9 cellular contexts compared by ENCODE assay signal in genomic region chr12:6700646-6701051, GRCh38. TPM values are rescaled to one million over a fixed set of nuclear protein-coding genes. Genes with fewer than 3 reads are reported as not detected.
DNase-seq lines count a peak whose midpoint lies in the region; ATAC-seq and TF ChIP-seq lines count a peak whose summit lies in the region.
"Had no signal": no experiment of that assay in that cellular context is flagged by ENCODE, and none has a peak within 500 bp of the region (broad histone marks: within the 10 kb centered on the region; RNA-seq: fewer than 3 reads in every experiment).

A gene with protein sequence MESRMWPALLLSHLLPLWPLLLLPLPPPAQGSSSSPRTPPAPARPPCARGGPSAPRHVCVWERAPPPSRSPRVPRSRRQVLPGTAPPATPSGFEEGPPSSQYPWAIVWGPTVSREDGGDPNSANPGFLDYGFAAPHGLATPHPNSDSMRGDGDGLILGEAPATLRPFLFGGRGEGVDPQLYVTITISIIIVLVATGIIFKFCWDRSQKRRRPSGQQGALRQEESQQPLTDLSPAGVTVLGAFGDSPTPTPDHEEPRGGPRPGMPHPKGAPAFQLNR (minus strand): TSS chr12:6700815. CDS start chr12:6698061, 2,754 bp downstream.

- peak; percentile 34 for DNase-seq in NCI-H146 treated with DMSO at 0.1 percent for 48 hours (lab: John Stamatoyannopoulos, UW; ENCODE audit: unreplicated experiment)
- no peak for DNase-seq in fibroblast of mammary gland (ENCODE audit: low read depth)
- peak; percentile 47 for DNase-seq in occipital lobe (lab: John Stamatoyannopoulos, UW)
- no peak for DNase-seq in Kasumi-1 (lab: John Stamatoyannopoulos, UW)
- no peak for DNase-seq in COLO829 (ENCODE audit: low spot score)

- peak within 1 kb of the TSS; percentile 99 for H3K4me2 ChIP-seq in BLaER1

- H3K27ac ChIP-seq in BLaER1: peak within 1 kb of the TSS; percentile 72

- TF ChIP-seq CTCF in fibroblast of mammary gland (conservative IDR thresholded peaks at IDR 0.05; ENCODE audit: control insufficient read depth, insufficient read depth, low read depth, low read length): no peak

- H3K4me1 Mint-ChIP-seq in activated T-helper 17 cell treated with anti-CD3 and anti-CD28 coated beads, Interleukin-2, amount 50 U/mL, for 72 hours: peaks cover 20% of the 10 kb centered on the region

- H3K4me3 ChIP-seq in BLaER1 (peak within 1 kb of the TSS; percentile 77), fibroblast of mammary gland (ENCODE audit: control insufficient read depth, low read depth, low read length) (peak within 1 kb of the TSS; percentile 34)

- no peaks in the 10 kb centered on the region for H3K9me3 Mint-ChIP-seq in activated T-helper 17 cell treated with anti-CD3 and anti-CD28 coated beads, Interleukin-2, amount 50 U/mL, for 72 hours

- H3K27me3 Mint-ChIP-seq in activated T-helper 17 cell treated with anti-CD3 and anti-CD28 coated beads, Interleukin-2, amount 50 U/mL, for 72 hours: peaks cover 30% of the 10 kb centered on the region

- H3K4me3 Mint-ChIP-seq in activated T-helper 17 cell treated with anti-CD3 and anti-CD28 coated beads, Interleukin-2, amount 50 U/mL, for 72 hours: peak within 1 kb of the TSS; percentile 80

- no peaks in the 10 kb centered on the region for H3K36me3 ChIP-seq in BLaER1

- H3K4me1 ChIP-seq in BLaER1: peaks cover 58% of the 10 kb centered on the region

- peak; percentile 81 for ATAC-seq in activated T-helper 17 cell treated with anti-CD3 and anti-CD28 coated beads, Interleukin-2, amount 50 U/mL, for 72 hours (replicated peaks)
- ATAC-seq in GM19455 (IDR thresholded peaks at IDR 0.05; ENCODE audit: unreplicated experiment): no peak

- H4K20me1 ChIP-seq in BLaER1: no peaks in the 10 kb centered on the region

- peaks cover 16% of the 10 kb centered on the region; the same call in 1 of the 2 replicates for H3K27me3 ChIP-seq in BLaER1

- H3K36me3 Mint-ChIP-seq in activated T-helper 17 cell treated with anti-CD3 and anti-CD28 coated beads, Interleukin-2, amount 50 U/mL, for 72 hours (ENCODE audit: low read depth): peaks cover 11% of the 10 kb centered on the region

- peak within 1 kb of the TSS; percentile 46 for H3K27ac Mint-ChIP-seq in activated T-helper 17 cell treated with anti-CD3 and anti-CD28 coated beads, Interleukin-2, amount 50 U/mL, for 72 hours

- H3K9me3 ChIP-seq in BLaER1: no peaks in the 10 kb centered on the region

- H3K9ac ChIP-seq in BLaER1: peak within 1 kb of the TSS; percentile 72

RNA-seq across cellular contexts. Expression of the gene that starts here (rescaled TPM):
- total RNA-seq in activated T-helper 17 cell treated with anti-CD3 and anti-CD28 coated beads, Interleukin-2, amount 50 U/mL, for 72 hours: 1 to 10 TPM in 1 of 2 donors, under 1 TPM in 1; 0.41 to 1.4 TPM
- total RNA-seq in occipital lobe: 1.2 TPM
- total RNA-seq: glomerular endothelial cell had no signal

Comparison
In these comparisons a context has a peak if more than half of its experiments do, and no peak if none do; other contexts are left out.
1. DNase-seq: peak in NCI-H146 treated with DMSO at 0.1 percent for 48 hours (single experiment) and occipital lobe (single experiment); none in fibroblast of mammary gland (single experiment), Kasumi-1 (0 of 2) and COLO829 (single experiment).